ENCODE assay signal across 8 cellular contexts in genomic region chr13:110560606-110561334, GRCh38. TPM values are rescaled to one million over a fixed set of nuclear protein-coding genes. Genes with fewer than 3 reads are reported as not detected.
A peak's percentile ranks its signal among the peaks of the same experiment; 100 is the strongest.
DNase-seq lines count a peak whose midpoint lies in the region; ATAC-seq, FAIRE-seq and TF ChIP-seq lines count a peak whose summit lies in the region.

No MANE protein-coding gene starts in this region.

- H3K4me3 Mint-ChIP-seq in Caco-2 (ENCODE audit: unreplicated experiment) (peak overlapping the region; percentile 85), astrocyte (ENCODE audit: unreplicated experiment) (peak overlapping the region; percentile 86)

- no TSS peak for BruUV-seq in Caco-2 (replicated peaks; lab: Mats Ljungman, UMichigan)

- ATAC-seq in GM19467 (IDR thresholded peaks at IDR 0.05; ENCODE audit: unreplicated experiment) (peak; percentile 19), GM18517 (IDR thresholded peaks at IDR 0.05; ENCODE audit: unreplicated experiment) (no peak)

- no peak for FAIRE-seq in astrocyte (lab: Jason Lieb, UNC)

- H3K4me2 ChIP-seq in KMS-11 (peak overlapping the region; percentile 39; the same call in 1 of the 2 replicates), astrocyte (ENCODE audit: low read length) (peak overlapping the region; percentile 97), smooth muscle cell (peak overlapping the region; percentile 92)

- 1% methylated on average over 15 of the region's 27 CpGs for WGBS in smooth muscle cell (ENCODE audit: low lambda C conversion rate)

- H3K79me2 ChIP-seq in KMS-11 (ENCODE audit: insufficient read depth, low read depth), result no peaks in the 10 kb centered on the region
- H3K79me2 ChIP-seq in astrocyte (ENCODE audit: insufficient read depth, low read length), result no peaks in the 10 kb centered on the region
- peaks cover 47% of the 10 kb centered on the region for H3K79me2 ChIP-seq in smooth muscle cell (ENCODE audit: low read depth)

- intact Hi-C loops in Caco-2 (cut with micrococcal nuclease; ENCODE audit: unreplicated experiment), result loop anchor here (1.0 to 5.0 kb wide), 5 partner anchors 20 to 338 kb away; no protein-coding TSS in a partner anchor

- H3K9me3 ChIP-seq in Caco-2 (no peaks in the 10 kb centered on the region), astrocyte (ENCODE audit: insufficient read depth, low read depth, low read length) (peaks cover 5% of the 10 kb centered on the region), iPS-20b (ENCODE audit: insufficient read depth, low read depth, low read length) (no peaks in the 10 kb centered on the region), smooth muscle cell (replicated peaks; ENCODE audit: low read depth) (no peaks in the 10 kb centered on the region)

- H3K36me3 Mint-ChIP-seq in Caco-2 (ENCODE audit: insufficient read depth, unreplicated experiment) (peaks cover 33% of the 10 kb centered on the region), astrocyte (ENCODE audit: low read depth, unreplicated experiment) (peaks cover 9% of the 10 kb centered on the region)

- no peaks in the 10 kb centered on the region for H3K27me3 ChIP-seq in Caco-2 (replicated peaks; ENCODE audit: control insufficient read depth, insufficient read depth, low read length)
- H3K27me3 ChIP-seq in KMS-11 (ENCODE audit: insufficient read depth, low read depth), result no peaks in the 10 kb centered on the region; the same call in 1 of the 2 replicates
- H3K27me3 ChIP-seq in astrocyte (ENCODE audit: insufficient read depth, low read length), result peaks cover 4% of the 10 kb centered on the region
- H3K27me3 ChIP-seq in iPS-20b (ENCODE audit: insufficient read depth, low read length), result peaks cover 40% of the 10 kb centered on the region
- no peaks in the 10 kb centered on the region for H3K27me3 ChIP-seq in smooth muscle cell (ENCODE audit: low read depth)

- H3K4me1 ChIP-seq in Caco-2, result peaks cover 39% of the 10 kb centered on the region
- no peaks in the 10 kb centered on the region for H3K4me1 ChIP-seq in KMS-11 (ENCODE audit: low read depth, poor library complexity, severe bottlenecking)
- peaks cover 4% of the 10 kb centered on the region for H3K4me1 ChIP-seq in astrocyte (ENCODE audit: insufficient read depth, low read length)
- H3K4me1 ChIP-seq in iPS-20b (ENCODE audit: insufficient read depth, low read length), result peaks cover 12% of the 10 kb centered on the region
- H3K4me1 ChIP-seq in smooth muscle cell (ENCODE audit: low read depth), result peaks cover 12% of the 10 kb centered on the region

- peaks cover 40% of the 10 kb centered on the region for H3K4me1 Mint-ChIP-seq in Caco-2 (ENCODE audit: low read depth, unreplicated experiment)
- no peaks in the 10 kb centered on the region for H3K4me1 Mint-ChIP-seq in astrocyte (ENCODE audit: low read depth, unreplicated experiment)

- H2AFZ ChIP-seq in KMS-11 (ENCODE audit: low read depth) (peak overlapping the region; percentile 52; the same call in 1 of the 2 replicates), astrocyte (ENCODE audit: low read depth, low read length) (peak overlapping the region; percentile 85), smooth muscle cell (ENCODE audit: low read depth) (peak overlapping the region; percentile 91)

- CTCF ChIA-PET in Caco-2 (lab: Charles Lee), result interaction anchor here (1.1 to 2.7 kb wide), 2 partner anchors 32 to 105 kb away, joined by 4 to 20 read pairs; no protein-coding TSS in a partner anchor

- POLR2A ChIA-PET in Caco-2 (lab: Charles Lee), result interaction anchor here (1.0 to 1.7 kb wide), 6 partner anchors 20 to 154 kb away, joined by 5 to 9 read pairs (median 7); no protein-coding TSS in a partner anchor

- TF ChIP-seq CTCF in Caco-2 (IDR thresholded peaks at IDR 0.05; ENCODE audit: insufficient read depth in 1 of 2, low read depth in 1 of 2, low read length in 1 of 2, severe bottlenecking in 1 of 2, unreplicated experiment in 1 of 2), result no peak
- TF ChIP-seq CTCF in KMS-11 (conservative IDR thresholded peaks at IDR 0.05; ENCODE audit: low read depth, low read length), result no peak
- no peak for TF ChIP-seq CTCF in astrocyte (IDR thresholded peaks at IDR 0.05; ENCODE audit: insufficient read depth, low read depth, low read length)
- TF ChIP-seq CTCF in smooth muscle cell (IDR thresholded peaks at IDR 0.05; ENCODE audit: borderline replicate concordance, insufficient read depth, poor library complexity, severe bottlenecking), result no peak

- DNase-seq in Caco-2 (peak in 1 of 2 experiments; percentile 58), astrocyte (ENCODE audit: low read depth) (no peak), smooth muscle cell (lab: John Stamatoyannopoulos, UW; ENCODE audit: unreplicated experiment) (peak; percentile 54), putamen (ENCODE audit: low spot score) (no peak)

- H3K27me3 Mint-ChIP-seq in Caco-2 (ENCODE audit: insufficient read depth, unreplicated experiment) (no peaks in the 10 kb centered on the region), astrocyte (ENCODE audit: low read depth, unreplicated experiment) (peaks cover 32% of the 10 kb centered on the region)

- no peaks in the 10 kb centered on the region for H4K20me1 ChIP-seq in KMS-11 (ENCODE audit: insufficient read depth)
- no peaks in the 10 kb centered on the region for H4K20me1 ChIP-seq in astrocyte (ENCODE audit: insufficient read depth, low read length)
- peaks cover 25% of the 10 kb centered on the region for H4K20me1 ChIP-seq in smooth muscle cell (ENCODE audit: low read depth)

- peak overlapping the region; percentile 75 for H3K27ac Mint-ChIP-seq in Caco-2 (ENCODE audit: unreplicated experiment)
- no peak overlapping the region for H3K27ac Mint-ChIP-seq in astrocyte (ENCODE audit: unreplicated experiment)

- H3F3A ChIP-seq in smooth muscle cell (ENCODE audit: low read depth), result peaks cover 13% of the 10 kb centered on the region

- H3K4me3 ChIP-seq in Caco-2 (ENCODE audit: low read depth, low read length), result peak overlapping the region; percentile 84
- no peak overlapping the region for H3K4me3 ChIP-seq in KMS-11 (IDR thresholded peaks at IDR 0.05; ENCODE audit: insufficient read depth, low read depth, low read length)
- H3K4me3 ChIP-seq in astrocyte (ENCODE audit: insufficient read depth, low read depth, low read length), result peak overlapping the region; percentile 60
- peak overlapping the region; percentile 77 for H3K4me3 ChIP-seq in iPS-20b (ENCODE audit: low read length)
- H3K4me3 ChIP-seq in smooth muscle cell, result peak overlapping the region; percentile 82

- H3K27ac ChIP-seq in KMS-11, result no peak overlapping the region
- H3K27ac ChIP-seq in astrocyte (ENCODE audit: low read depth, low read length), result no peak overlapping the region
- H3K27ac ChIP-seq in iPS-20b (ENCODE audit: low read length), result no peak overlapping the region
- peak overlapping the region; percentile 56 for H3K27ac ChIP-seq in smooth muscle cell (ENCODE audit: low read depth)

- H3K9me3 Mint-ChIP-seq in Caco-2 (ENCODE audit: unreplicated experiment) (peaks cover 11% of the 10 kb centered on the region), astrocyte (ENCODE audit: unreplicated experiment) (peaks cover 5% of the 10 kb centered on the region)

- H3K9ac ChIP-seq in KMS-11 (no peak overlapping the region), astrocyte (ENCODE audit: low read length) (peak overlapping the region; percentile 65), iPS-20b (ENCODE audit: low read depth, low read length) (peak overlapping the region; percentile 63; the same call in 1 of the 2 replicates), smooth muscle cell (ENCODE audit: low read depth) (peak overlapping the region; percentile 67)

- H3K36me3 ChIP-seq in Caco-2 (ENCODE audit: control insufficient read depth, insufficient read depth, low read length), result peaks cover 11% of the 10 kb centered on the region
- H3K36me3 ChIP-seq in KMS-11 (ENCODE audit: insufficient read depth), result no peaks in the 10 kb centered on the region
- no peaks in the 10 kb centered on the region for H3K36me3 ChIP-seq in astrocyte (ENCODE audit: insufficient read depth, low read length)
- H3K36me3 ChIP-seq in iPS-20b (ENCODE audit: insufficient read depth, low read depth, low read length), result no peaks in the 10 kb centered on the region
- no peaks in the 10 kb centered on the region for H3K36me3 ChIP-seq in smooth muscle cell (ENCODE audit: low read depth)

RNA-seq across cellular contexts. Expression of gene RAB20, which starts 0.8 kb away (rescaled TPM):
- 37.9 and 40.1 TPM in 2 replicates for total RNA-seq in Caco-2 (2022)
- total RNA-seq in astrocyte, result 2.1 and 2.6 TPM in 2 replicates
- total RNA-seq in smooth muscle cell, result 12.6 and 18.0 TPM in 2 replicates
- 12.9 and 21.8 TPM in 2 replicates for polyA plus RNA-seq in smooth muscle cell

RNA-seq across cellular contexts. Expression of gene NAXD, which starts 54.6 kb away (rescaled TPM):
- 48.8 and 51.5 TPM in 2 replicates for total RNA-seq in Caco-2 (2022)
- 25.1 and 25.8 TPM in 2 replicates for total RNA-seq in astrocyte
- total RNA-seq in smooth muscle cell, result 16.9 and 22.3 TPM in 2 replicates
- 28.8 and 30.9 TPM in 2 replicates for polyA plus RNA-seq in smooth muscle cell

Comparison
In these comparisons a context has a peak if more than half of its experiments do, and no peak if none do; other contexts are left out.
1. H3K4me2 ChIP-seq: peak in every context shown above with its lines; median percentile 97 in astrocyte; 92 in smooth muscle cell; 39 in KMS-11.